In the genomic region with DNA sequence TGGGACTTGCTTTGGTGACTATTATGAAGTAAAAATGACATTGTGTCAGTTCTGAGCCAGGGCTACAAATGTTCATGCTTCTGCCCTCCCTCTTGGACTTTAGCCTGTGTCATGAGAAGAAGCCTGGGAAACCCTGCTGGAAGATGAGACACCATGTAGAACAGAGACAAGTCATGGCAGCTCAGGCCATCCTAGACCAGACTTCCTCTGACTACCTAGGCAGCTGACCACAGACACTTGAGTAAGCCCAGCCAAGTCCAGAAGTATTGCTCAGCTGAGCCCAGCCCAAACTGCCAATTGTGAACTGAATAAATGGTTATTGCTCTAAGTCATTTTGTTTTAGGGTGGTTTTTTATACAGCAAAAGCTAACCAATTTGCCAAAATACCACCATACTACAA, we compare ENCODE assay signal across 18 cellular contexts.
"Had no signal": no experiment of that assay in that cellular context is flagged by ENCODE, and none has a peak within 500 bp of the region (broad histone marks: within the 10 kb centered on the region; RNA-seq: fewer than 3 reads in every experiment).

No MANE protein-coding gene starts in this region.

- H3K27ac ChIP-seq: body of pancreas, dorsolateral prefrontal cortex, esophagus squamous epithelium, gastrocnemius medialis, heart right ventricle, left lung, testis had no signal

- H3K36me3 ChIP-seq: esophagus squamous epithelium, gastrocnemius medialis, heart right ventricle, left lung had no signal

- ATAC-seq: activated CD8-positive, alpha-beta T cell treated with anti-CD3 and anti-CD28 coated beads for 36 hours; activated naive CD8-positive, alpha-beta T cell treated with anti-CD3 and anti-CD28 coated beads, Interleukin-2, amount 50 U/mL, for 24 hours; activated T-cell treated with anti-CD3 and anti-CD28 coated beads, Interleukin-2, amount 50 U/mL, for 72 hours; body of pancreas; gastrocnemius medialis; heart right ventricle; left lung; stimulated activated naive CD8-positive, alpha-beta T cell treated with anti-CD3 and anti-CD28 coated beads, Interleukin-15, Interleukin-2, amounts not matched to agents 100 U/mL and 50 U/mL, for 24 hours; T-cell had no signal

- H3K4me3 Mint-ChIP-seq: activated CD8-positive, alpha-beta T cell treated with anti-CD3 and anti-CD28 coated beads for 36 hours; activated naive CD8-positive, alpha-beta T cell treated with anti-CD3 and anti-CD28 coated beads, Interleukin-2, amount 50 U/mL, for 24 hours; activated T-cell treated with anti-CD3 and anti-CD28 coated beads, Interleukin-2, amount 50 U/mL, for 72 hours; memory B cell; T-cell had no signal

- H3K27ac Mint-ChIP-seq: activated CD8-positive, alpha-beta T cell treated with anti-CD3 and anti-CD28 coated beads for 36 hours; activated naive CD8-positive, alpha-beta T cell treated with anti-CD3 and anti-CD28 coated beads, Interleukin-2, amount 50 U/mL, for 24 hours; activated T-cell treated with anti-CD3 and anti-CD28 coated beads, Interleukin-2, amount 50 U/mL, for 72 hours; memory B cell; T-cell had no signal

- H3K9me3 Mint-ChIP-seq: activated CD8-positive, alpha-beta T cell treated with anti-CD3 and anti-CD28 coated beads for 36 hours; activated naive CD8-positive, alpha-beta T cell treated with anti-CD3 and anti-CD28 coated beads, Interleukin-2, amount 50 U/mL, for 24 hours had no signal

- DNase-seq: activated CD4-positive, alpha-beta T cell treated with anti-CD3 and anti-CD28 coated beads for 4 hours; activated CD8-positive, alpha-beta memory T cell treated with anti-CD3 and anti-CD28 coated beads, Interleukin-2, amount 50 U/mL, for 4 hours; activated CD8-positive, alpha-beta T cell treated with anti-CD3 and anti-CD28 coated beads for 36 hours; activated naive CD8-positive, alpha-beta T cell treated with anti-CD3 and anti-CD28 coated beads, Interleukin-2, amount 50 U/mL, for 24 hours; activated T-cell treated with anti-CD3 and anti-CD28 coated beads, Interleukin-2, amount 50 U/mL, for 72 hours; body of pancreas; dorsolateral prefrontal cortex; esophagus squamous epithelium; gastrocnemius medialis; heart right ventricle; islet precursor cell; left lung; stimulated activated CD4-positive, alpha-beta T cell treated with anti-CD3 and anti-CD28 coated beads, Interleukin-4, amount 100 ng/mL, for 1 hour; stimulated activated CD8-positive, alpha-beta memory T cell treated with anti-CD3 and anti-CD28 coated beads, Interleukin-4, amount 100 ng/mL, for 48 hours; stimulated activated naive CD8-positive, alpha-beta T cell treated with anti-CD3 and anti-CD28 coated beads, Interleukin-15, Interleukin-2, amounts not matched to agents 100 U/mL and 50 U/mL, for 24 hours; T-cell; testis had no signal

- H3K27me3 ChIP-seq: body of pancreas, esophagus squamous epithelium, gastrocnemius medialis, heart right ventricle, left lung, testis had no signal

- H3K4me3 ChIP-seq: body of pancreas, dorsolateral prefrontal cortex, esophagus squamous epithelium, gastrocnemius medialis, heart right ventricle, left lung, testis had no signal

- H3K36me3 Mint-ChIP-seq: memory B cell, T-cell had no signal

- H3K4me1 Mint-ChIP-seq: activated naive CD8-positive, alpha-beta T cell treated with anti-CD3 and anti-CD28 coated beads, Interleukin-2, amount 50 U/mL, for 24 hours; memory B cell; T-cell had no signal

- H3K9me3 ChIP-seq: body of pancreas, esophagus squamous epithelium, gastrocnemius medialis, left lung, testis had no signal

- H3K4me1 ChIP-seq: body of pancreas, esophagus squamous epithelium, gastrocnemius medialis, heart right ventricle, left lung, testis had no signal

- H3K27me3 Mint-ChIP-seq: memory B cell had no signal
